1 cellular context compared by ENCODE assay signal in the genomic region with DNA sequence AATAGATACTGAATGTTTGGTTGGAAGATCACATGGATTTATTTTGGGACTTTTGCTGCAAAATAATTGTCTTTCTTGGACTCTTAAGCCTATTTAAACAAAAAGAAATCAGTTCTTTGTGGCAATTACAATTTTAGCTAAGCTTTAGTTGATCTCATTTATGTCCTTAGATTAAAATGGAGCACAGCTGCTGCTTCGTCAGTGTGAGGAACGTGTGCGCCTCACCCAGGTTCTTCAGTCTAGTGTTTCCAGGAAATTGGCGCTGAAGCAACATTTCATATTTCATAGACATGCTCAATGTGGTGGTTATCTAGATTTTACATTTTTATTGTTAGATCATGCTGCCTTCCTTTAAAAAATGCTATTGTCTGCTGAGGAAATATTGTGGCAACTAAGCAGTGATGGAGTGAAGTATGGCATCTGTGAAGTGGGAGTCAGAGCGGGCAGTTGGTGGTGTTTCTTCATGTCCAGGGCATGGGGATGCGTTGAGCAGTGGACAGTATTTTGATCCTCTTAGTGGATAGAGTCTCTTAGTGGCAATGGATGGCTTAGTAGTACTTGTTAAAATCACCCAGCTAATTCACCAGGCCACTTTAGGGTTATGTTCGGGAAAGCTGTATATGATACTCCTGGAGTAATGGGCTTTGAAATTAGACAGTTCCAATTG.
TF ChIP-seq lines count a peak whose summit lies in the region.

No MANE protein-coding gene starts in this region.

TF ChIP-seq in K562, 482 proteins besides CTCF, POLR2A, EP300 and RAD21 (continued from another document):
- TF ChIP-seq, protein P1, sequence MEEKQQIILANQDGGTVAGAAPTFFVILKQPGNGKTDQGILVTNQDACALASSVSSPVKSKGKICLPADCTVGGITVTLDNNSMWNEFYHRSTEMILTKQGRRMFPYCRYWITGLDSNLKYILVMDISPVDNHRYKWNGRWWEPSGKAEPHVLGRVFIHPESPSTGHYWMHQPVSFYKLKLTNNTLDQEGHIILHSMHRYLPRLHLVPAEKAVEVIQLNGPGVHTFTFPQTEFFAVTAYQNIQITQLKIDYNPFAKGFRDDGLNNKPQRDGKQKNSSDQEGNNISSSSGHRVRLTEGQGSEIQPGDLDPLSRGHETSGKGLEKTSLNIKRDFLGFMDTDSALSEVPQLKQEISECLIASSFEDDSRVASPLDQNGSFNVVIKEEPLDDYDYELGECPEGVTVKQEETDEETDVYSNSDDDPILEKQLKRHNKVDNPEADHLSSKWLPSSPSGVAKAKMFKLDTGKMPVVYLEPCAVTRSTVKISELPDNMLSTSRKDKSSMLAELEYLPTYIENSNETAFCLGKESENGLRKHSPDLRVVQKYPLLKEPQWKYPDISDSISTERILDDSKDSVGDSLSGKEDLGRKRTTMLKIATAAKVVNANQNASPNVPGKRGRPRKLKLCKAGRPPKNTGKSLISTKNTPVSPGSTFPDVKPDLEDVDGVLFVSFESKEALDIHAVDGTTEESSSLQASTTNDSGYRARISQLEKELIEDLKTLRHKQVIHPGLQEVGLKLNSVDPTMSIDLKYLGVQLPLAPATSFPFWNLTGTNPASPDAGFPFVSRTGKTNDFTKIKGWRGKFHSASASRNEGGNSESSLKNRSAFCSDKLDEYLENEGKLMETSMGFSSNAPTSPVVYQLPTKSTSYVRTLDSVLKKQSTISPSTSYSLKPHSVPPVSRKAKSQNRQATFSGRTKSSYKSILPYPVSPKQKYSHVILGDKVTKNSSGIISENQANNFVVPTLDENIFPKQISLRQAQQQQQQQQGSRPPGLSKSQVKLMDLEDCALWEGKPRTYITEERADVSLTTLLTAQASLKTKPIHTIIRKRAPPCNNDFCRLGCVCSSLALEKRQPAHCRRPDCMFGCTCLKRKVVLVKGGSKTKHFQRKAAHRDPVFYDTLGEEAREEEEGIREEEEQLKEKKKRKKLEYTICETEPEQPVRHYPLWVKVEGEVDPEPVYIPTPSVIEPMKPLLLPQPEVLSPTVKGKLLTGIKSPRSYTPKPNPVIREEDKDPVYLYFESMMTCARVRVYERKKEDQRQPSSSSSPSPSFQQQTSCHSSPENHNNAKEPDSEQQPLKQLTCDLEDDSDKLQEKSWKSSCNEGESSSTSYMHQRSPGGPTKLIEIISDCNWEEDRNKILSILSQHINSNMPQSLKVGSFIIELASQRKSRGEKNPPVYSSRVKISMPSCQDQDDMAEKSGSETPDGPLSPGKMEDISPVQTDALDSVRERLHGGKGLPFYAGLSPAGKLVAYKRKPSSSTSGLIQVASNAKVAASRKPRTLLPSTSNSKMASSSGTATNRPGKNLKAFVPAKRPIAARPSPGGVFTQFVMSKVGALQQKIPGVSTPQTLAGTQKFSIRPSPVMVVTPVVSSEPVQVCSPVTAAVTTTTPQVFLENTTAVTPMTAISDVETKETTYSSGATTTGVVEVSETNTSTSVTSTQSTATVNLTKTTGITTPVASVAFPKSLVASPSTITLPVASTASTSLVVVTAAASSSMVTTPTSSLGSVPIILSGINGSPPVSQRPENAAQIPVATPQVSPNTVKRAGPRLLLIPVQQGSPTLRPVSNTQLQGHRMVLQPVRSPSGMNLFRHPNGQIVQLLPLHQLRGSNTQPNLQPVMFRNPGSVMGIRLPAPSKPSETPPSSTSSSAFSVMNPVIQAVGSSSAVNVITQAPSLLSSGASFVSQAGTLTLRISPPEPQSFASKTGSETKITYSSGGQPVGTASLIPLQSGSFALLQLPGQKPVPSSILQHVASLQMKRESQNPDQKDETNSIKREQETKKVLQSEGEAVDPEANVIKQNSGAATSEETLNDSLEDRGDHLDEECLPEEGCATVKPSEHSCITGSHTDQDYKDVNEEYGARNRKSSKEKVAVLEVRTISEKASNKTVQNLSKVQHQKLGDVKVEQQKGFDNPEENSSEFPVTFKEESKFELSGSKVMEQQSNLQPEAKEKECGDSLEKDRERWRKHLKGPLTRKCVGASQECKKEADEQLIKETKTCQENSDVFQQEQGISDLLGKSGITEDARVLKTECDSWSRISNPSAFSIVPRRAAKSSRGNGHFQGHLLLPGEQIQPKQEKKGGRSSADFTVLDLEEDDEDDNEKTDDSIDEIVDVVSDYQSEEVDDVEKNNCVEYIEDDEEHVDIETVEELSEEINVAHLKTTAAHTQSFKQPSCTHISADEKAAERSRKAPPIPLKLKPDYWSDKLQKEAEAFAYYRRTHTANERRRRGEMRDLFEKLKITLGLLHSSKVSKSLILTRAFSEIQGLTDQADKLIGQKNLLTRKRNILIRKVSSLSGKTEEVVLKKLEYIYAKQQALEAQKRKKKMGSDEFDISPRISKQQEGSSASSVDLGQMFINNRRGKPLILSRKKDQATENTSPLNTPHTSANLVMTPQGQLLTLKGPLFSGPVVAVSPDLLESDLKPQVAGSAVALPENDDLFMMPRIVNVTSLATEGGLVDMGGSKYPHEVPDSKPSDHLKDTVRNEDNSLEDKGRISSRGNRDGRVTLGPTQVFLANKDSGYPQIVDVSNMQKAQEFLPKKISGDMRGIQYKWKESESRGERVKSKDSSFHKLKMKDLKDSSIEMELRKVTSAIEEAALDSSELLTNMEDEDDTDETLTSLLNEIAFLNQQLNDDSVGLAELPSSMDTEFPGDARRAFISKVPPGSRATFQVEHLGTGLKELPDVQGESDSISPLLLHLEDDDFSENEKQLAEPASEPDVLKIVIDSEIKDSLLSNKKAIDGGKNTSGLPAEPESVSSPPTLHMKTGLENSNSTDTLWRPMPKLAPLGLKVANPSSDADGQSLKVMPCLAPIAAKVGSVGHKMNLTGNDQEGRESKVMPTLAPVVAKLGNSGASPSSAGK (IDR thresholded peaks at IDR 0.05): peak; percentile 80
- TF ChIP-seq ZNF311 (CRISPR knock-in tag; IDR thresholded peaks at IDR 0.05) (no peak), NCOA6 (IDR thresholded peaks at IDR 0.05) (no peak), TCFL5 (CRISPR knock-in tag; conservative IDR thresholded peaks at IDR 0.05) (no peak), ARID1B (IDR thresholded peaks at IDR 0.05) (peak; percentile 7; the same call in 1 of the 2 replicates), ELF4 (CRISPR knock-in tag; IDR thresholded peaks at IDR 0.05) (no peak), ZFP30 (CRISPR knock-in tag; IDR thresholded peaks at IDR 0.05; ENCODE audit: borderline replicate concordance) (no peak), RBFOX2 (IDR thresholded peaks at IDR 0.05; ENCODE audit: low read depth, low read length) (no peak), ZNF589 (CRISPR knock-in tag; IDR thresholded peaks at IDR 0.05; ENCODE audit: low read depth) (0 out of 2 replicates have a peak, but pooled peaks have one; percentile 27), CEBPG (CRISPR knock-in tag; IDR thresholded peaks at IDR 0.05) (0 out of 2 replicates have a peak, but pooled peaks have one; percentile 10), CEBPG (tag; conservative IDR thresholded peaks at IDR 0.05 in 1 of 2, IDR thresholded peaks at IDR 0.05 in 1 of 2) (peak in 1 of 2 experiments; percentile 31; a peak in 1 of 4 replicates), U2AF1 (optimal IDR thresholded peaks at IDR 0.05; ENCODE audit: low read depth, low read length) (no peak)
- TF ChIP-seq, protein P2, sequence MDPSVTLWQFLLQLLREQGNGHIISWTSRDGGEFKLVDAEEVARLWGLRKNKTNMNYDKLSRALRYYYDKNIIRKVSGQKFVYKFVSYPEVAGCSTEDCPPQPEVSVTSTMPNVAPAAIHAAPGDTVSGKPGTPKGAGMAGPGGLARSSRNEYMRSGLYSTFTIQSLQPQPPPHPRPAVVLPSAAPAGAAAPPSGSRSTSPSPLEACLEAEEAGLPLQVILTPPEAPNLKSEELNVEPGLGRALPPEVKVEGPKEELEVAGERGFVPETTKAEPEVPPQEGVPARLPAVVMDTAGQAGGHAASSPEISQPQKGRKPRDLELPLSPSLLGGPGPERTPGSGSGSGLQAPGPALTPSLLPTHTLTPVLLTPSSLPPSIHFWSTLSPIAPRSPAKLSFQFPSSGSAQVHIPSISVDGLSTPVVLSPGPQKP (CRISPR knock-in tag; IDR thresholded peaks at IDR 0.05): no peak
- TF ChIP-seq, protein P3, sequence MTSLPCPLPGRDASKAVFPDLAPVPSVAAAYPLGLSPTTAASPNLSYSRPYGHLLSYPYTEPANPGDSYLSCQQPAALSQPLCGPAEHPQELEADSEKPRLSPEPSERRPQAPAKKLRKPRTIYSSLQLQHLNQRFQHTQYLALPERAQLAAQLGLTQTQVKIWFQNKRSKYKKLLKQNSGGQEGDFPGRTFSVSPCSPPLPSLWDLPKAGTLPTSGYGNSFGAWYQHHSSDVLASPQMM (CRISPR knock-in tag; IDR thresholded peaks at IDR 0.05): no peak
- TF ChIP-seq, protein P4, sequence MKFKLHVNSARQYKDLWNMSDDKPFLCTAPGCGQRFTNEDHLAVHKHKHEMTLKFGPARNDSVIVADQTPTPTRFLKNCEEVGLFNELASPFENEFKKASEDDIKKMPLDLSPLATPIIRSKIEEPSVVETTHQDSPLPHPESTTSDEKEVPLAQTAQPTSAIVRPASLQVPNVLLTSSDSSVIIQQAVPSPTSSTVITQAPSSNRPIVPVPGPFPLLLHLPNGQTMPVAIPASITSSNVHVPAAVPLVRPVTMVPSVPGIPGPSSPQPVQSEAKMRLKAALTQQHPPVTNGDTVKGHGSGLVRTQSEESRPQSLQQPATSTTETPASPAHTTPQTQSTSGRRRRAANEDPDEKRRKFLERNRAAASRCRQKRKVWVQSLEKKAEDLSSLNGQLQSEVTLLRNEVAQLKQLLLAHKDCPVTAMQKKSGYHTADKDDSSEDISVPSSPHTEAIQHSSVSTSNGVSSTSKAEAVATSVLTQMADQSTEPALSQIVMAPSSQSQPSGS (CRISPR knock-in tag; IDR thresholded peaks at IDR 0.05): no peak
- TF ChIP-seq, protein P5, sequence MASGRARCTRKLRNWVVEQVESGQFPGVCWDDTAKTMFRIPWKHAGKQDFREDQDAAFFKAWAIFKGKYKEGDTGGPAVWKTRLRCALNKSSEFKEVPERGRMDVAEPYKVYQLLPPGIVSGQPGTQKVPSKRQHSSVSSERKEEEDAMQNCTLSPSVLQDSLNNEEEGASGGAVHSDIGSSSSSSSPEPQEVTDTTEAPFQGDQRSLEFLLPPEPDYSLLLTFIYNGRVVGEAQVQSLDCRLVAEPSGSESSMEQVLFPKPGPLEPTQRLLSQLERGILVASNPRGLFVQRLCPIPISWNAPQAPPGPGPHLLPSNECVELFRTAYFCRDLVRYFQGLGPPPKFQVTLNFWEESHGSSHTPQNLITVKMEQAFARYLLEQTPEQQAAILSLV (tag; IDR thresholded peaks at IDR 0.05): no peak
